16 cellular contexts compared by ENCODE assay signal in genomic region chr7:43491984-43492383, GRCh38.
DNase-seq lines count a peak whose midpoint lies in the region; ATAC-seq and FAIRE-seq lines count a peak whose summit lies in the region.
"Had no signal": no experiment of that assay in that cellular context is flagged by ENCODE, and none has a peak within 500 bp of the region (broad histone marks: within the 10 kb centered on the region; RNA-seq: fewer than 3 reads in every experiment).

No MANE protein-coding gene starts in this region.

- no peak for ATAC-seq in HG02798 (IDR thresholded peaks at IDR 0.05; ENCODE audit: poor library complexity, unreplicated experiment)
- ATAC-seq: gastroesophageal sphincter, GM12878, GM23338 had no signal

- FAIRE-seq in urothelium cell line (lab: Jason Lieb, UNC), result no peak
- FAIRE-seq: GM12878, HTR-8/SVneo had no signal

- DNase-seq in DMS53 (lab: John Stamatoyannopoulos, UW), result peak; percentile 8
- DNase-seq in DMS53 treated with DMSO at 0.1 percent for 48 hours (lab: John Stamatoyannopoulos, UW; ENCODE audit: unreplicated experiment), result no peak
- peak; percentile 57 for DNase-seq in amniotic epithelial cell (ENCODE audit: low read depth)
- peak; percentile 32 for DNase-seq in fibroblast of the conjunctiva (ENCODE audit: low read depth)
- DNase-seq in urothelium cell line (ENCODE audit: low spot score), result peak; percentile 56
- no peak for DNase-seq in SKM-1 (lab: John Stamatoyannopoulos, UW; ENCODE audit: unreplicated experiment)
- DNase-seq in Kasumi-1 (lab: John Stamatoyannopoulos, UW), result no peak
- DNase-seq: activated CD4-positive, alpha-beta T cell treated with anti-CD3 and anti-CD28 coated beads, Interleukin-2, amount 50 U/mL, for 48 hours; central memory CD4-positive, alpha-beta T cell; NCI-H1436 treated with DMSO at 0.1 percent for 48 hours; transverse colon had no signal

Comparison
In these comparisons a context has a peak if more than half of its experiments do, and no peak if none do; other contexts are left out.
1. DNase-seq: peak in DMS53 (single experiment), amniotic epithelial cell (single experiment), fibroblast of the conjunctiva (single experiment) and urothelium cell line (single experiment); none in DMS53 treated with DMSO at 0.1 percent for 48 hours (single experiment), SKM-1 (single experiment) and Kasumi-1 (0 of 2).